In genomic region chr10:62402503-62402902, GRCh38 we compare ENCODE assay signal across 35 cellular contexts. TPM values are rescaled to one million over a fixed set of nuclear protein-coding genes. Genes with fewer than 3 reads are reported as not detected.
"Had no signal": no experiment of that assay in that cellular context is flagged by ENCODE, and none has a peak within 500 bp of the region (broad histone marks: within the 10 kb centered on the region; RNA-seq: fewer than 3 reads in every experiment).

No MANE protein-coding gene starts in this region.

- H3K27ac ChIP-seq: ascending aorta, breast epithelium, cardiac muscle cell, colonic mucosa, gastroesophageal sphincter, heart right ventricle, WERI-Rb-1 had no signal

- ATAC-seq: activated CD4-positive, CD25-positive, alpha-beta regulatory T cell treated with anti-CD3 and anti-CD28 coated beads, Interleukin-2, amount 50 U/mL, for 24 hours; activated CD8-positive, alpha-beta T cell treated with anti-CD3 and anti-CD28 coated beads for 36 hours; activated naive CD4-positive, alpha-beta T cell treated with anti-CD3 and anti-CD28 coated beads, Interleukin-2, amount 50 U/mL, for 72 hours; esophagus mucosa; gastroesophageal sphincter; heart right ventricle; T-helper 17 cell had no signal

- H3K27ac Mint-ChIP-seq: activated B cell treated with CpG ODN at 0.5 μM for 24 hours; activated CD8-positive, alpha-beta T cell treated with anti-CD3 and anti-CD28 coated beads for 36 hours; activated naive CD4-positive, alpha-beta T cell treated with anti-CD3 and anti-CD28 coated beads for 36 hours; activated naive CD4-positive, alpha-beta T cell treated with anti-CD3 and anti-CD28 coated beads, Interleukin-2, amount 50 U/mL, for 72 hours; activated naive CD8-positive, alpha-beta T cell treated with anti-CD3 and anti-CD28 coated beads, Interleukin-2, amount 10 ng/mL, durations not matched to agents 7 days and 5 days; activated T-helper 1 cell treated with anti-CD3 and anti-CD28 coated beads, Interleukin-12 subunit alpha, Interleukin-12 subunit beta, Interleukin-2, Interleukin-4 antibody, amounts not matched to agents 30 ng/mL and 10 ng/mL and 1 ng/mL, durations not matched to agents 14 hours and 24 hours and 36 hours; activated T-helper 2 cell treated with anti-CD3 and anti-CD28 coated beads, Interferon-gamma antibody, Interleukin-2, Interleukin-4, amounts not matched to agents 10 μg/mL and 5 μg/mL and 100 μg/mL, durations not matched to agents 14 hours and 24 hours and 36 hours; endodermal cell; T-helper 17 cell; T-helper 2 cell treated with Interferon-gamma antibody and Interleukin-4, amounts not matched to agents 5 μg/mL and 100 μg/mL, for 36 hours had no signal

- H3K27me3 ChIP-seq: ascending aorta, breast epithelium, cardiac muscle cell, colonic mucosa, gastroesophageal sphincter had no signal

- DNase-seq: activated B cell treated with CpG ODN at 0.5 μM for 24 hours; activated CD4-positive, alpha-beta T cell treated with anti-CD3 and anti-CD28 coated beads for 48 hours; activated CD4-positive, alpha-beta T cell treated with anti-CD3 and anti-CD28 coated beads, Interleukin-2, amount 50 U/mL, for 1 hour; activated CD4-positive, alpha-beta T cell treated with anti-CD3 and anti-CD28 coated beads, Interleukin-2, amount 50 U/mL, for 48 hours; activated CD8-positive, alpha-beta memory T cell treated with anti-CD3 and anti-CD28 coated beads for 24 hours; activated CD8-positive, alpha-beta memory T cell treated with anti-CD3 and anti-CD28 coated beads, Interleukin-2, amount 50 U/mL, for 4 hours; activated CD8-positive, alpha-beta T cell treated with anti-CD3 and anti-CD28 coated beads for 36 hours; activated effector memory CD4-positive, alpha-beta T cell treated with anti-CD3 and anti-CD28 coated beads, Interleukin-2, amount 50 U/mL, for 16 hours; activated naive CD4-positive, alpha-beta T cell treated with anti-CD3 and anti-CD28 coated beads for 36 hours; activated naive CD8-positive, alpha-beta T cell treated with anti-CD3 and anti-CD28 coated beads, Interleukin-2, amount 10 ng/mL, durations not matched to agents 7 days and 5 days; activated T-cell treated with anti-CD3 and anti-CD28 coated beads, Interleukin-2, amount 50 U/mL, for 1 hour; activated T-cell treated with anti-CD3 and anti-CD28 coated beads, Interleukin-2, amount 50 U/mL, for 48 hours; central memory CD4-positive, alpha-beta T cell; cerebellar nuclear complex; colonic mucosa; effector memory CD4-positive, alpha-beta T cell; endodermal cell; foreskin melanocyte; heart right ventricle; T-helper 1 cell; T-helper 17 cell; T1000; WERI-Rb-1 had no signal

- H3K4me1 ChIP-seq: ascending aorta, breast epithelium, colonic mucosa, gastroesophageal sphincter, heart right ventricle had no signal

- H3K36me3 ChIP-seq: ascending aorta, breast epithelium, cardiac muscle cell, colonic mucosa, gastroesophageal sphincter, heart right ventricle, WERI-Rb-1 had no signal

- H3K4me1 Mint-ChIP-seq: activated B cell treated with CpG ODN at 0.5 μM for 24 hours; activated naive CD8-positive, alpha-beta T cell treated with anti-CD3 and anti-CD28 coated beads, Interleukin-2, amount 10 ng/mL, durations not matched to agents 7 days and 5 days; brain; endodermal cell; T-helper 17 cell had no signal

- H3K4me3 Mint-ChIP-seq: activated B cell treated with CpG ODN at 0.5 μM for 24 hours; activated CD8-positive, alpha-beta T cell treated with anti-CD3 and anti-CD28 coated beads for 36 hours; activated naive CD4-positive, alpha-beta T cell treated with anti-CD3 and anti-CD28 coated beads for 36 hours; activated naive CD8-positive, alpha-beta T cell treated with anti-CD3 and anti-CD28 coated beads, Interleukin-2, amount 10 ng/mL, durations not matched to agents 7 days and 5 days; activated T-helper 1 cell treated with anti-CD3 and anti-CD28 coated beads, Interleukin-12 subunit alpha, Interleukin-12 subunit beta, Interleukin-2, Interleukin-4 antibody, amounts not matched to agents 30 ng/mL and 10 ng/mL and 1 ng/mL, durations not matched to agents 14 hours and 24 hours and 36 hours; brain; endodermal cell; T-helper 17 cell; T-helper 2 cell treated with Interferon-gamma antibody and Interleukin-4, amounts not matched to agents 5 μg/mL and 100 μg/mL, for 36 hours had no signal

- H3K36me3 Mint-ChIP-seq: activated naive CD8-positive, alpha-beta T cell treated with anti-CD3 and anti-CD28 coated beads, Interleukin-2, amount 10 ng/mL, durations not matched to agents 7 days and 5 days; brain had no signal

- H3K4me3 ChIP-seq: ascending aorta, breast epithelium, cardiac muscle cell, colonic mucosa, gastroesophageal sphincter, heart right ventricle had no signal

- H3K9me3 ChIP-seq: colonic mucosa had no signal

RNA-seq across cellular contexts. Expression of gene ZNF365, which starts 28.3 kb away (rescaled TPM):
- total RNA-seq: activated B cell treated with CpG ODN at 0.5 μM for 24 hours; activated CD8-positive, alpha-beta T cell treated with anti-CD3 and anti-CD28 coated beads for 36 hours; activated naive CD4-positive, alpha-beta T cell treated with anti-CD3 and anti-CD28 coated beads, Interleukin-2, amount 50 U/mL, for 72 hours; activated T-helper 1 cell treated with anti-CD3 and anti-CD28 coated beads, Interleukin-12 subunit alpha, Interleukin-12 subunit beta, Interleukin-2, Interleukin-4 antibody, amounts not matched to agents 30 ng/mL and 10 ng/mL and 1 ng/mL, durations not matched to agents 14 hours and 24 hours and 36 hours; activated T-helper 2 cell treated with anti-CD3 and anti-CD28 coated beads, Interferon-gamma antibody, Interleukin-2, Interleukin-4, amounts not matched to agents 10 μg/mL and 5 μg/mL and 100 μg/mL, durations not matched to agents 14 hours and 24 hours and 36 hours; ascending aorta; cardiac muscle cell; dermis microvascular lymphatic vessel endothelial cell had no signal
- polyA plus RNA-seq: cardiac muscle cell had no signal
